ENCODE assay signal across 14 cellular contexts in genomic region chr2:111185496-111186022, GRCh38.
DNase-seq lines count a peak whose midpoint lies in the region; ATAC-seq, FAIRE-seq and TF ChIP-seq lines count a peak whose summit lies in the region.
"Had no signal": no experiment of that assay in that cellular context is flagged by ENCODE, and none has a peak within 500 bp of the region (broad histone marks: within the 10 kb centered on the region; RNA-seq: fewer than 3 reads in every experiment).

No MANE protein-coding gene starts in this region.

- H3K9ac ChIP-seq in neuronal stem cell (ENCODE audit: low read depth, low read length, poor library complexity) = no peak overlapping the region

- no peaks in the 10 kb centered on the region for H3K36me3 ChIP-seq in body of pancreas (replicated peaks in 1 of 2; ENCODE audit: insufficient read depth in 1 of 2, low read depth in 2 of 2)
- H3K36me3 ChIP-seq in lung (ENCODE audit: control insufficient read depth in 2 of 2, insufficient read depth in 2 of 2, low read length in 2 of 2) = no peaks in the 10 kb centered on the region
- H3K36me3 ChIP-seq in neuronal stem cell (replicated peaks in 1 of 2; ENCODE audit: control insufficient read depth in 2 of 2, insufficient read depth in 2 of 2, low read length in 2 of 2) = no peaks in the 10 kb centered on the region
- H3K36me3 ChIP-seq: WERI-Rb-1 had no signal

- H3K4ac ChIP-seq in neuronal stem cell (ENCODE audit: low read length) = no peak overlapping the region

- no peak overlapping the region for H3K4me3 Mint-ChIP-seq in T-cell
- H3K4me3 Mint-ChIP-seq: HFFc6 had no signal

- H3K36me3 Mint-ChIP-seq in T-cell = no peaks in the 10 kb centered on the region

- H3K18ac ChIP-seq in neuronal stem cell (ENCODE audit: low read length) = no peak overlapping the region

- H2AFZ ChIP-seq in neuronal stem cell (ENCODE audit: low read length) = no peak overlapping the region

- H3K4me1 Mint-ChIP-seq in T-cell = no peaks in the 10 kb centered on the region

- TF ChIP-seq CTCF in A549 (IDR thresholded peaks at IDR 0.05) (no peak), body of pancreas (IDR thresholded peaks at IDR 0.05) (peak in 1 of 7 experiments; percentile 10), lung (IDR thresholded peaks at IDR 0.05; ENCODE audit: control extremely low read depth, extremely low read depth) (no peak)

- no peaks in the 10 kb centered on the region for H3K79me1 ChIP-seq in neuronal stem cell (ENCODE audit: low read depth, low read length)

- peaks cover 0 to 4% of the 10 kb centered on the region in 2 donors for H3K27me3 Mint-ChIP-seq in T-cell

- no peak overlapping the region for H2AK5ac ChIP-seq in neuronal stem cell (ENCODE audit: low read depth, low read length)

- H3K23ac ChIP-seq in neuronal stem cell (ENCODE audit: low read depth, low read length, poor library complexity) = no peak overlapping the region

- no peak overlapping the region for H3K14ac ChIP-seq in neuronal stem cell (ENCODE audit: low read length)

- DNase-seq in A549 (ENCODE audit: low read depth in 1 of 2, low spot score in 1 of 2) (peak in 1 of 2 experiments; percentile 38), NCI-H1436 (lab: John Stamatoyannopoulos, UW) (peak; percentile 45), body of pancreas (peak; percentile 87 to 91 (median 90)), lung (ENCODE audit: low spot score) (peak; percentile 89), T-cell (no peak), neuronal stem cell (ENCODE audit: low spot score) (no peak)
- DNase-seq: activated T-cell treated with anti-CD3 and anti-CD28 coated beads for 4 hours, HFFc6, NCI-H2081 treated with DMSO at 0.1 percent for 48 hours, WERI-Rb-1 had no signal

- TF ChIP-seq POLR2A in A549 (IDR thresholded peaks at IDR 0.05; ENCODE audit: low read length) (no peak), body of pancreas (IDR thresholded peaks at IDR 0.05) (peak in 2 of 3 donors; percentile 24 to 26)

- H4K91ac ChIP-seq in neuronal stem cell (ENCODE audit: low read depth, low read length, poor library complexity) = no peak overlapping the region

- CTCF ChIA-PET in A549 (lab: Yijun Ruan, JAX) (interaction anchor here (0.7 to 1.2 kb wide), 4 partner anchors 13 to 68 kb away, joined by 3 to 4 read pairs (median 3); no protein-coding TSS in a partner anchor), T-cell (lab: Charles Lee) (no interaction called here)

- peaks cover 38% of the 10 kb centered on the region for H3K4me1 ChIP-seq in A549
- peaks cover 45% of the 10 kb centered on the region for H3K4me1 ChIP-seq in body of pancreas
- peaks cover 0 to 5% of the 10 kb centered on the region in 2 donors for H3K4me1 ChIP-seq in lung (ENCODE audit: control insufficient read depth in 2 of 2, insufficient read depth in 2 of 2, low read length in 2 of 2)
- H3K4me1 ChIP-seq in neuronal stem cell (ENCODE audit: control insufficient read depth in 2 of 2, insufficient read depth in 1 of 2, low read depth in 1 of 2, low read length in 2 of 2) = no peaks in the 10 kb centered on the region

- H3K27ac ChIP-seq in A549 = peak overlapping the region; percentile 54 to 65
- peak overlapping the region; percentile 78 to 88 (median 86) for H3K27ac ChIP-seq in body of pancreas
- H3K27ac ChIP-seq in lung (ENCODE audit: low read depth in 1 of 2, low read length in 1 of 2) = peak overlapping the region; percentile 31 to 46
- no peak overlapping the region for H3K27ac ChIP-seq in neuronal stem cell (replicated peaks; ENCODE audit: low read length)
- H3K27ac ChIP-seq: skin epidermis, WERI-Rb-1 had no signal

- ATAC-seq in A549 = peak; percentile 23 to 65; a peak in 3 of 6 replicates
- ATAC-seq in body of pancreas = peak; percentile 91
- ATAC-seq in lung (ENCODE audit: insufficient read depth, low FRiP score) = peak; percentile 73
- ATAC-seq in T-cell (replicated peaks in 1 of 4) = no peak
- no peak for ATAC-seq in GM21447 (IDR thresholded peaks at IDR 0.05; ENCODE audit: unreplicated experiment)
- no peak for ATAC-seq in HG02623 (IDR thresholded peaks at IDR 0.05; ENCODE audit: unreplicated experiment)

- H3K4me3 ChIP-seq in A549 (no peak overlapping the region), body of pancreas (no peak overlapping the region), lung (no peak overlapping the region), neuronal stem cell (ENCODE audit: low read length in 2 of 2) (no peak overlapping the region)
- H3K4me3 ChIP-seq: skin epidermis had no signal

- no peak overlapping the region for H2BK12ac ChIP-seq in neuronal stem cell (ENCODE audit: low read length)

- H3K9me3 ChIP-seq in A549 (no peaks in the 10 kb centered on the region), body of pancreas (no peaks in the 10 kb centered on the region), lung (ENCODE audit: control insufficient read depth in 2 of 2, insufficient read depth in 1 of 2, low read length in 1 of 2) (peaks cover 0 to 2% of the 10 kb centered on the region in 2 donors), neuronal stem cell (replicated peaks in 1 of 2; ENCODE audit: control insufficient read depth in 2 of 2, insufficient read depth in 1 of 2, low read depth in 1 of 2, low read length in 2 of 2) (no peaks in the 10 kb centered on the region)

- no peak for TF ChIP-seq RAD21 in A549 (conservative IDR thresholded peaks at IDR 0.05 in 1 of 2, IDR thresholded peaks at IDR 0.05 in 1 of 2)

- no peaks in the 10 kb centered on the region for H3K9me3 Mint-ChIP-seq in T-cell
- H3K9me3 Mint-ChIP-seq: HFFc6 had no signal

- no peak overlapping the region for H4K8ac ChIP-seq in neuronal stem cell (ENCODE audit: low read depth, low read length)

- FAIRE-seq in A549 (lab: Jason Lieb, UNC) = no peak
- FAIRE-seq: astrocyte had no signal

- H2BK5ac ChIP-seq in neuronal stem cell (ENCODE audit: low read length) = no peak overlapping the region

- POLR2A ChIA-PET in A549 (lab: Yijun Ruan, JAX) (interaction anchor here (0.9 kb wide), 1 partner anchor 15 kb away, joined by 3 read pairs; no protein-coding TSS in a partner anchor), T-cell (lab: Charles Lee) (no interaction called here)

- no peak overlapping the region for H2BK15ac ChIP-seq in neuronal stem cell (ENCODE audit: low read length)

- peak in 1 of 2 experiments; percentile 39; a peak in 1 of 5 replicates for TF ChIP-seq EP300 in A549 (IDR thresholded peaks at IDR 0.05)

- H3K27ac Mint-ChIP-seq in T-cell = no peak overlapping the region
- H3K27ac Mint-ChIP-seq: HFFc6 had no signal

- WGBS in A549 (ENCODE audit: missing lambda C conversion rate) = 37% methylated on average over 7 of the region's 9 CpGs
- 2 to 12% methylated on average over 9 of the region's 9 CpGs for WGBS in body of pancreas, 2 donors
- WGBS in lung, 2 donors = 63 to 82% methylated on average over 9 of the region's 9 CpGs
- WGBS in neuronal stem cell (ENCODE audit: extremely low coverage in 2 of 2, insufficient read length in 2 of 2, insufficient replicate concordance in 1 of 2), 2 donors = no CpG with 5 or more reads among the region's 9 CpGs

- no peak overlapping the region for H2BK120ac ChIP-seq in neuronal stem cell (ENCODE audit: low read depth, low read length)

- H3K27me3 ChIP-seq in body of pancreas = no peaks in the 10 kb centered on the region
- no peaks in the 10 kb centered on the region for H3K27me3 ChIP-seq in lung (ENCODE audit: control insufficient read depth, insufficient read depth)
- H3K27me3 ChIP-seq in neuronal stem cell (ENCODE audit: control insufficient read depth in 3 of 3, insufficient read depth in 3 of 3, low read depth in 1 of 3, low read length in 3 of 3) = no peaks in the 10 kb centered on the region

- intact Hi-C loops in body of pancreas (cut with DNase I) = no loop called here

- peak overlapping the region; percentile 60 for H3K4me2 ChIP-seq in A549
- no peak overlapping the region for H3K4me2 ChIP-seq in neuronal stem cell (ENCODE audit: insufficient read depth, low read length, poor library complexity, severe bottlenecking)

TF ChIP-seq in A549, 52 proteins besides CTCF, POLR2A, EP300 and RAD21 (continues in another document):
- TF ChIP-seq HES2 (IDR thresholded peaks at IDR 0.05) (no peak), SREBF2 (IDR thresholded peaks at IDR 0.05) (no peak), JUNB (IDR thresholded peaks at IDR 0.05) (no peak), TP53 (CRISPR knock-in tag; IDR thresholded peaks at IDR 0.05) (no peak), POLR2AphosphoS2 (conservative IDR thresholded peaks at IDR 0.05; ENCODE audit: low read length) (no peak), PBX3 (IDR thresholded peaks at IDR 0.05) (no peak), ELK1 (IDR thresholded peaks at IDR 0.05; ENCODE audit: low read depth, low read length) (no peak), HEYL (CRISPR knock-in tag; IDR thresholded peaks at IDR 0.05) (no peak)

Comparison
In these comparisons a context has a peak if more than half of its experiments do, and no peak if none do; other contexts are left out.
1. ATAC-seq: peak in A549 (2 of 2), body of pancreas (single experiment) and lung (single experiment); none in T-cell (0 of 4), GM21447 (single experiment) and HG02623 (single experiment).
2. DNase-seq: peak in NCI-H1436 (single experiment), body of pancreas (4 of 4) and lung (single experiment); none in T-cell (0 of 34) and neuronal stem cell (single experiment).